Comparison of ENCODE assay signal across 8 cellular contexts in the genomic region with DNA sequence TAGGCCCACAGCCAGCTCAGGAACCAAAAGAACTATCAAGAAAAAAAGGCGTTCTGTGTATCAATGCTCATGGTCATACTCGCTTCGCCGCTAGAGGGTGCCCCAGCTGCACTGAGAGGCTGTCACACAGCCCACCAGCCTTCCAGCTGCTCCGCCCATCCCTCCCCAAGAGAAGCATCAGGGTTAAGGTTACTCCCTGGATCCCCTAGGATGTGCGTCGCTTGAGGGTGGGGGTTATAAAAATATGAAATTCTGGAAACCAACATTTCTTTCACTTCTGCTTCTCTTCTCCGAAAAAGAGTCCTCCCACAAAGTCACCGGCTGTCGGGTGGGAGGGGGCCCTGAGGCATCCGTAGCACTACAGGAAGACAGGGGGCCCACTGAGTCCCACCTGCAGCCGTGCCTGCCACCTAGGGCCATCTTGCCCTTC. TPM values are rescaled to one million over a fixed set of nuclear protein-coding genes. Genes with fewer than 3 reads are reported as not detected.
DNase-seq lines count a peak whose midpoint lies in the region; ATAC-seq and TF ChIP-seq lines count a peak whose summit lies in the region.

No MANE protein-coding gene starts in this region.

- no peak overlapping the region for H3K27ac ChIP-seq in smooth muscle cell (ENCODE audit: low read depth)

- no peak overlapping the region for H3K9ac ChIP-seq in smooth muscle cell (ENCODE audit: low read depth)

- peaks cover 4% of the 10 kb centered on the region for H3F3A ChIP-seq in smooth muscle cell (ENCODE audit: low read depth)

- CTCF ChIA-PET in activated B cell treated with CpG ODN at 0.5 μM for 24 hours (lab: Charles Lee): interaction anchor here (0.8 to 7.4 kb wide), 28 partner anchors 9 to 447 kb away, joined by 3 to 132 read pairs (median 5); a partner anchor contains a TSS

- H3K9me3 ChIP-seq in BE2C (no peaks in the 10 kb centered on the region), smooth muscle cell (replicated peaks; ENCODE audit: low read depth) (no peaks in the 10 kb centered on the region)

- H3K36me3 ChIP-seq in BE2C (peaks cover 42% of the 10 kb centered on the region), smooth muscle cell (ENCODE audit: low read depth) (no peaks in the 10 kb centered on the region)

- POLR2A ChIA-PET in activated B cell treated with CpG ODN at 0.5 μM for 24 hours (lab: Charles Lee): interaction anchor here (0.7 to 3.5 kb wide), 9 partner anchors 71 to 818 kb away, joined by 3 to 27 read pairs (median 4); a partner anchor contains a TSS

- H3K79me2 ChIP-seq in smooth muscle cell (ENCODE audit: low read depth): peaks cover 4% of the 10 kb centered on the region

- H3K27ac Mint-ChIP-seq in activated B cell treated with CpG ODN at 0.5 μM for 24 hours: peak overlapping the region; percentile 83

- H3K4me1 ChIP-seq in BE2C: peaks cover 35% of the 10 kb centered on the region
- peaks cover 15% of the 10 kb centered on the region for H3K4me1 ChIP-seq in smooth muscle cell (ENCODE audit: low read depth)

- no peaks in the 10 kb centered on the region for H3K9me3 Mint-ChIP-seq in activated B cell treated with CpG ODN at 0.5 μM for 24 hours

- H3K27me3 Mint-ChIP-seq in activated B cell treated with CpG ODN at 0.5 μM for 24 hours: no peaks in the 10 kb centered on the region

- intact Hi-C loops in activated B cell treated with CpG ODN at 0.5 μM for 24 hours (cut with micrococcal nuclease): loop anchor here (1.0 to 10.0 kb wide), 7 partner anchors 133 to 1266 kb away; a partner anchor contains a TSS

- H2AFZ ChIP-seq in smooth muscle cell (ENCODE audit: low read depth): no peak overlapping the region

- ATAC-seq in activated B cell treated with CpG ODN at 0.5 μM for 24 hours (ENCODE audit: low read depth): peak; percentile 48
- no peak for ATAC-seq in GM19395 (IDR thresholded peaks at IDR 0.05; ENCODE audit: unreplicated experiment)

- peaks cover 25% of the 10 kb centered on the region for H3K36me3 Mint-ChIP-seq in activated B cell treated with CpG ODN at 0.5 μM for 24 hours (ENCODE audit: low read depth)

- H3K27me3 ChIP-seq in BE2C: no peaks in the 10 kb centered on the region
- no peaks in the 10 kb centered on the region for H3K27me3 ChIP-seq in smooth muscle cell (ENCODE audit: low read depth)

- H3K4me1 Mint-ChIP-seq in activated B cell treated with CpG ODN at 0.5 μM for 24 hours: peaks cover 53% of the 10 kb centered on the region

- peak overlapping the region; percentile 91 for H3K4me3 Mint-ChIP-seq in activated B cell treated with CpG ODN at 0.5 μM for 24 hours

- peak; percentile 98 for TF ChIP-seq CTCF in BE2C (IDR thresholded peaks at IDR 0.05; ENCODE audit: low read depth, low read length)
- peak; percentile 88 for TF ChIP-seq CTCF in activated B cell treated with CpG ODN at 0.5 μM for 24 hours (IDR thresholded peaks at IDR 0.05)
- TF ChIP-seq CTCF in cardiac fibroblast (IDR thresholded peaks at IDR 0.05; ENCODE audit: low read depth, low read length): peak; percentile 94
- peak; percentile 86 for TF ChIP-seq CTCF in smooth muscle cell (IDR thresholded peaks at IDR 0.05; ENCODE audit: borderline replicate concordance, insufficient read depth, poor library complexity, severe bottlenecking)

- DNase-seq in BE2C: peak; percentile 95
- DNase-seq in H4 (ENCODE audit: low spot score): peak; percentile 80
- peak; percentile 75 for DNase-seq in NCI-H345 (lab: John Stamatoyannopoulos, UW)
- DNase-seq in activated B cell treated with CpG ODN at 0.5 μM for 24 hours: peak; percentile 76
- DNase-seq in cardiac fibroblast (ENCODE audit: low read depth in 2 of 2): peak; percentile 86
- DNase-seq in inferior parietal cortex (ENCODE audit: extremely low spot score): peak; percentile 83
- peak; percentile 42 for DNase-seq in smooth muscle cell (lab: John Stamatoyannopoulos, UW; ENCODE audit: unreplicated experiment)

- H4K20me1 ChIP-seq in smooth muscle cell (ENCODE audit: low read depth): peaks cover 48% of the 10 kb centered on the region

- peak overlapping the region; percentile 95 for H3K4me2 ChIP-seq in smooth muscle cell

- 26% methylated on average over 12 of the region's 12 CpGs for WGBS in smooth muscle cell (ENCODE audit: low lambda C conversion rate)

- H3K4me3 ChIP-seq in BE2C (ENCODE audit: low read depth, low read length) (peak overlapping the region; percentile 90), cardiac fibroblast (replicated peaks in 1 of 2; ENCODE audit: low read depth in 2 of 2, low read length in 2 of 2) (peak overlapping the region; percentile 67 to 70), smooth muscle cell (peak overlapping the region; percentile 94)

RNA-seq across cellular contexts. Expression of a gene that starts 1.7 kb away (rescaled TPM):
- polyA plus RNA-seq in BE2C (2012; ENCODE audit: insufficient read depth, insufficient read length, low read depth): 69.0 TPM
- total RNA-seq in H4 (2014; rRNA removed; shearing (Covaris generic)): 19.6 and 21.5 TPM in 2 replicates
- 65.6 and 71.8 TPM in 2 replicates for total RNA-seq in activated B cell treated with CpG ODN at 0.5 μM for 24 hours
- total RNA-seq in smooth muscle cell: 11.6 and 13.5 TPM in 2 replicates
- 23.9 and 27.4 TPM in 2 replicates for polyA plus RNA-seq in smooth muscle cell

RNA-seq across cellular contexts. Expression of a gene that starts 26.5 kb away (rescaled TPM):
- polyA plus RNA-seq in BE2C (2012; ENCODE audit: insufficient read depth, insufficient read length, low read depth): 3.0 TPM
- 3.1 and 4.1 TPM in 2 replicates for total RNA-seq in H4 (2014; rRNA removed; shearing (Covaris generic))
- total RNA-seq in activated B cell treated with CpG ODN at 0.5 μM for 24 hours (0.07 and 0.13 TPM in 2 replicates), smooth muscle cell (1.3 and 2.0 TPM in 2 replicates)
- 3.2 and 3.9 TPM in 2 replicates for polyA plus RNA-seq in smooth muscle cell

Comparison
In these comparisons a context has a peak if more than half of its experiments do, and no peak if none do; other contexts are left out.
1. DNase-seq: peak in every context shown above with its lines; median percentile 95 in BE2C; 86 in cardiac fibroblast; 83 in inferior parietal cortex; 80 in H4; 76 in activated B cell treated with CpG ODN at 0.5 μM for 24 hours; 75 in NCI-H345; 42 in smooth muscle cell.